9 cellular contexts compared by ENCODE assay signal in the genomic region with DNA sequence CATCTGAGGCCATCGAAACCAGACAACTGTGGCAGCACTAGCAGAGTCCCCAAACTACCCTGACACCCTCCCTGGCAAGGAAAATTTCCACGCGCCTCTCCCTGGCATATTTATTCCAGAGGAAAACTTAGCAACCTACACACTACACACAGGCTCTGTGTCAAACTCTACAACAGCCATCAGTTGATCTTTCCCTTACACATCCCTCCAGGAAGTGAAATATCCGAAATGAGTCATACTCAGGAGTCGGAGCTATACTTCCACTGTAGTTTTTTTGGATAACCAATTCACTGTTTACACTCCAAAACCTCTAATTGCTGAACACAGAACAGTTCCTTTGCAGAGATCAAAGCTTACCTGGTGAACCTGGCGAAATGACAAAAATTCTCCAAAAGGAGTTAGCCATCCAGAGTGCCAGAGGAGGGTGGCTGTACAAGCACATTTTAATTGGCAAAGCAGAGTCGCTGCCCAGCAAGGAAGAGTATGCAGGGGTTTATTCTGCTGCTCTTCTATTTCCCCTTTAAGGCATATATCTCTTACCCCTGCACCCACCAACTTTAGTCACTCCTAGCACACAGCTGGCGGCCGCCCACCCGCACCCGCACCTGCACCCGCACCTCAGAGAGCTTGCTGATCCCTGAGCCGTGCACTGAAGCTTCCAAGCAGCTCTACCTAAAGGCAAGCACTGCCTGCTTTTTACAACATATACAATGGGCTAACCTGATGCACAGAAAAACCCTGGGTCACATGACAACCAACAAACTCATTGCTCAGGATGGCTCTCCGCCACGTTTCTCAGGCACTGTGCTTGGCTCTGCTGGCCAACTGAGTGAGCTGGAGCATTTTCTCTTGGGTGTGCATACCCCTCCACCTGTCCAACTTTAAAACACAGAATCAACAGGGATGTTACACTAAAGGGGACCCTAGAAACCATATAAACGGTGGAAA. TPM values are rescaled to one million over a fixed set of nuclear protein-coding genes. Genes with fewer than 3 reads are reported as not detected.
DNase-seq lines count a peak whose midpoint lies in the region; ATAC-seq and TF ChIP-seq lines count a peak whose summit lies in the region.
"Had no signal": no experiment of that assay in that cellular context is flagged by ENCODE, and none has a peak within 500 bp of the region (broad histone marks: within the 10 kb centered on the region; RNA-seq: fewer than 3 reads in every experiment).

No MANE protein-coding gene starts in this region.

- peak overlapping the region; percentile 60 to 71 (median 64) for H3K27ac ChIP-seq in upper lobe of left lung

- no peaks in the 10 kb centered on the region for H3K27me3 Mint-ChIP-seq in activated CD8-positive, alpha-beta memory T cell treated with anti-CD3 and anti-CD28 coated beads, Interleukin-2, amount 10 ng/mL, durations not matched to agents 7 days and 5 days

- in situ Hi-C loops in astrocyte of the spinal cord (cut with HindIII; ENCODE audit: low sequenced_read_pairs), result loop anchor here (25.0 kb wide), 1 partner anchor 207 kb away; a partner anchor contains a TSS

- TF ChIP-seq POLR2A in upper lobe of left lung (IDR thresholded peaks at IDR 0.05), result no peak

- peaks cover 0 to 4% (median 0%) of the 10 kb centered on the region in 4 donors for H3K36me3 ChIP-seq in upper lobe of left lung

- ATAC-seq in activated CD8-positive, alpha-beta memory T cell treated with anti-CD3 and anti-CD28 coated beads, Interleukin-2, amount 10 ng/mL, durations not matched to agents 7 days and 5 days, result no peak
- ATAC-seq in upper lobe of left lung (ENCODE audit: low FRiP score in 2 of 2), result peak; percentile 67 to 78

- no peaks in the 10 kb centered on the region for H3K27me3 ChIP-seq in upper lobe of left lung

- peaks cover 15% of the 10 kb centered on the region for H3K36me3 Mint-ChIP-seq in activated CD8-positive, alpha-beta memory T cell treated with anti-CD3 and anti-CD28 coated beads, Interleukin-2, amount 10 ng/mL, durations not matched to agents 7 days and 5 days

- H3K9me3 Mint-ChIP-seq in activated CD8-positive, alpha-beta memory T cell treated with anti-CD3 and anti-CD28 coated beads, Interleukin-2, amount 10 ng/mL, durations not matched to agents 7 days and 5 days (ENCODE audit: low read depth), result no peaks in the 10 kb centered on the region

- peaks cover 74 to 80% (median 78%) of the 10 kb centered on the region in 4 donors for H3K4me1 ChIP-seq in upper lobe of left lung

- H3K9me3 ChIP-seq in upper lobe of left lung, result no peaks in the 10 kb centered on the region

- peak overlapping the region; percentile 4 for H3K27ac Mint-ChIP-seq in activated CD8-positive, alpha-beta memory T cell treated with anti-CD3 and anti-CD28 coated beads, Interleukin-2, amount 10 ng/mL, durations not matched to agents 7 days and 5 days

- 61 to 72% methylated on average over 14 to 16 of the region's 16 CpGs for WGBS in upper lobe of left lung, 2 donors

- no peak for TF ChIP-seq EP300 in upper lobe of left lung (IDR thresholded peaks at IDR 0.05)

- no peak for TF ChIP-seq CTCF in astrocyte of the spinal cord (IDR thresholded peaks at IDR 0.05; ENCODE audit: low read depth, low read length)
- TF ChIP-seq CTCF in upper lobe of left lung (IDR thresholded peaks at IDR 0.05), result no peak

- CTCF ChIA-PET in activated CD8-positive, alpha-beta memory T cell treated with anti-CD3 and anti-CD28 coated beads, Interleukin-2, amount 10 ng/mL, durations not matched to agents 7 days and 5 days (lab: Charles Lee), result no interaction called here

- H3K4me3 Mint-ChIP-seq in activated CD8-positive, alpha-beta memory T cell treated with anti-CD3 and anti-CD28 coated beads, Interleukin-2, amount 10 ng/mL, durations not matched to agents 7 days and 5 days, result no peak overlapping the region

- peaks cover 43% of the 10 kb centered on the region for H3K4me1 Mint-ChIP-seq in activated CD8-positive, alpha-beta memory T cell treated with anti-CD3 and anti-CD28 coated beads, Interleukin-2, amount 10 ng/mL, durations not matched to agents 7 days and 5 days

- H3K4me3 ChIP-seq in astrocyte of the spinal cord (ENCODE audit: low read depth, low read length) (no peak overlapping the region), upper lobe of left lung (no peak overlapping the region)

- DNase-seq in activated CD8-positive, alpha-beta memory T cell treated with anti-CD3 and anti-CD28 coated beads, Interleukin-2, amount 10 ng/mL, durations not matched to agents 7 days and 5 days, result no peak
- DNase-seq in activated CD8-positive, alpha-beta memory T cell treated with anti-CD3 and anti-CD28 coated beads for 24 hours, result no peak
- DNase-seq in astrocyte of the spinal cord (ENCODE audit: low read depth, low spot score) (peak; percentile 67), left kidney (ENCODE audit: low read depth, low spot score) (peak; percentile 19), upper lobe of left lung (peak in 1 of 2 donors; percentile 73), SIG-M5 (lab: John Stamatoyannopoulos, UW) (no peak), NCI-H2107 treated with DMSO at 0.1 percent for 48 hours (lab: John Stamatoyannopoulos, UW; ENCODE audit: unreplicated experiment) (no peak), cerebellar nuclear complex (lab: John Stamatoyannopoulos, UW) (no peak)
- DNase-seq: NCI-H1930 had no signal

RNA-seq across cellular contexts. Expression of a gene that starts 54.9 kb away (rescaled TPM):
- total RNA-seq in activated CD8-positive, alpha-beta memory T cell treated with anti-CD3 and anti-CD28 coated beads, Interleukin-2, amount 10 ng/mL, durations not matched to agents 7 days and 5 days, result 100 to 1,000 TPM; 411 to 427 TPM
- total RNA-seq in upper lobe of left lung, result 100 to 1,000 TPM in 5 of 6 donors, 10 to 100 TPM in 1; 96.4 to 303 (median 144) TPM

Comparison
In these comparisons a context has a peak if more than half of its experiments do, and no peak if none do; other contexts are left out.
1. DNase-seq: peak in astrocyte of the spinal cord (single experiment) and left kidney (single experiment); none in activated CD8-positive, alpha-beta memory T cell treated with anti-CD3 and anti-CD28 coated beads, Interleukin-2, amount 10 ng/mL, durations not matched to agents 7 days and 5 days (single experiment), activated CD8-positive, alpha-beta memory T cell treated with anti-CD3 and anti-CD28 coated beads for 24 hours (single experiment), SIG-M5 (single experiment), NCI-H2107 treated with DMSO at 0.1 percent for 48 hours (single experiment) and cerebellar nuclear complex (0 of 2).